ENCODE assay signal across 18 cellular contexts in genomic region chr13:102658678-102659077, GRCh38. TPM values are rescaled to one million over a fixed set of nuclear protein-coding genes. Genes with fewer than 3 reads are reported as not detected.
DNase-seq lines count a peak whose midpoint lies in the region; FAIRE-seq lines count a peak whose summit lies in the region.
"Had no signal": no experiment of that assay in that cellular context is flagged by ENCODE, and none has a peak within 500 bp of the region (broad histone marks: within the 10 kb centered on the region; RNA-seq: fewer than 3 reads in every experiment).

No MANE protein-coding gene starts in this region.

- H3K9me3 ChIP-seq in GM23248 (ENCODE audit: low read depth) = no peaks in the 10 kb centered on the region
- H3K9me3 ChIP-seq: BE2C had no signal

- H3K36me3 ChIP-seq in GM23248 (ENCODE audit: low read depth) = peaks cover 48% of the 10 kb centered on the region
- H3K36me3 ChIP-seq in H7 (replicated peaks; ENCODE audit: control insufficient read depth, insufficient read depth, low read length) = peaks cover 18% of the 10 kb centered on the region

- H3K9ac ChIP-seq in GM23248 = no peak overlapping the region

- no peaks in the 10 kb centered on the region for H4K20me1 ChIP-seq in GM23248 (ENCODE audit: insufficient read depth)

- WGBS in GM23248 (ENCODE audit: low coverage in 1 of 2, low lambda C conversion rate in 2 of 2, missing lambda C conversion rate in 2 of 2), 2 experiments = 75 to 85% methylated on average over 3 of the region's 3 CpGs

- no peaks in the 10 kb centered on the region for H3K79me2 ChIP-seq in GM23248 (ENCODE audit: insufficient read depth)

- in situ Hi-C loops in GM23248 (cut with MboI) = no loop called here

- H3K9me2 ChIP-seq in GM23248 (ENCODE audit: insufficient read depth) = no peaks in the 10 kb centered on the region

- H3K4me3 ChIP-seq in GM23248 (no peak overlapping the region), skeletal muscle cell (ENCODE audit: low read depth, low read length) (no peak overlapping the region), H7 (ENCODE audit: insufficient read depth, low read depth, low read length) (no peak overlapping the region)
- H3K4me3 ChIP-seq: SK-N-MC had no signal

- H3K4me1 ChIP-seq in GM23248 (ENCODE audit: insufficient read depth) = no peaks in the 10 kb centered on the region
- H3K4me1 ChIP-seq: BE2C had no signal

- DNase-seq in GM23248 (peak; percentile 15), RCC 7860 (ENCODE audit: low spot score) (peak; percentile 36), kidney glomerular epithelial cell (lab: John Stamatoyannopoulos, UW) (peak; percentile 86), skeletal muscle cell (ENCODE audit: low read depth) (peak; percentile 13), NCI-H2029 treated with DMSO at 0.1 percent for 48 hours (lab: John Stamatoyannopoulos, UW) (no peak), retina (no peak), H7 (no peak)
- DNase-seq: BE2C; CD8-positive, alpha-beta memory T cell; DMS153; NCI-H1436; NCI-H2081 treated with DMSO at 0.1 percent for 48 hours; NCI-H345; NCI-H526 treated with DMSO at 0.1 percent for 48 hours; PC-3 had no signal

- H2AFZ ChIP-seq in GM23248 = no peak overlapping the region

- FAIRE-seq in RCC 7860 (lab: Jason Lieb, UNC) = no peak
- FAIRE-seq: GM18507 had no signal

- H3K27ac ChIP-seq in GM23248 = no peak overlapping the region
- H3K27ac ChIP-seq: SK-N-MC had no signal

- no peak overlapping the region for H3K4me2 ChIP-seq in GM23248 (ENCODE audit: unreplicated experiment)

- H3F3A ChIP-seq in GM23248 (ENCODE audit: insufficient read depth) = no peaks in the 10 kb centered on the region

- H3K27me3 ChIP-seq in GM23248 (replicated peaks; ENCODE audit: insufficient read depth) = no peaks in the 10 kb centered on the region
- H3K27me3 ChIP-seq in H7 (ENCODE audit: control insufficient read depth, insufficient read depth, low read length) = no peaks in the 10 kb centered on the region
- H3K27me3 ChIP-seq: BE2C had no signal

RNA-seq across cellular contexts. Expression of gene METTL21C, which starts 36.2 kb away (rescaled TPM):
- total RNA-seq in GM23248 (2014; rRNA removed; shearing (Covaris generic)) = not detected in 2 replicates
- not detected in 2 replicates for polyA plus RNA-seq in GM23248 (2016; fragmentation: Nextera tagmentation; extraction: Ambion mirVana)
- not detected in 2 replicates for total RNA-seq in H7 (2014; rRNA removed; shearing (Covaris generic))
- total RNA-seq: CD8-positive, alpha-beta memory T cell; PC-3 had no signal
- polyA plus RNA-seq: AG04450; CD8-positive, alpha-beta memory T cell had no signal

Comparison
In these comparisons a context has a peak if more than half of its experiments do, and no peak if none do; other contexts are left out.
1. DNase-seq: peak in GM23248 (single experiment), RCC 7860 (single experiment), kidney glomerular epithelial cell (single experiment) and skeletal muscle cell (single experiment); none in NCI-H2029 treated with DMSO at 0.1 percent for 48 hours (single experiment), retina (single experiment) and H7 (single experiment).